In genomic region chr12:53468286-53468685, GRCh38 we compare ENCODE assay signal across 16 cellular contexts. TPM values are rescaled to one million over a fixed set of nuclear protein-coding genes. Genes with fewer than 3 reads are reported as not detected.
DNase-seq lines count a peak whose midpoint lies in the region; ATAC-seq, FAIRE-seq and TF ChIP-seq lines count a peak whose summit lies in the region.
"Had no signal": no experiment of that assay in that cellular context is flagged by ENCODE, and none has a peak within 500 bp of the region (broad histone marks: within the 10 kb centered on the region; RNA-seq: fewer than 3 reads in every experiment).

No MANE protein-coding gene starts in this region.

- no peak overlapping the region for H3K4me2 ChIP-seq in GM23338
- H3K4me2 ChIP-seq in MM.1S (ENCODE audit: low read depth, low read length): peak overlapping the region; percentile 61
- H3K4me2 ChIP-seq in endothelial cell of umbilical vein (ENCODE audit: insufficient read depth, low read length): no peak overlapping the region

- intact Hi-C loops in endothelial cell of umbilical vein (cut with micrococcal nuclease): loop anchor here (2.0 kb wide), 1 partner anchor 15 kb away; the partner anchor contains the start of gene PCBP2
- intact Hi-C loops in activated CD4-positive, alpha-beta T cell treated with anti-CD3 and anti-CD28 coated beads for 36 hours (cut with DNase I, micrococcal nuclease): loop anchor here in 1 of 2 experiments (2.0 kb wide), 1 partner anchor 15 kb away; the partner anchor contains the start of gene PCBP2

- no peak overlapping the region for H3K27ac Mint-ChIP-seq in GM23338
- H3K27ac Mint-ChIP-seq in activated CD4-positive, alpha-beta T cell treated with anti-CD3 and anti-CD28 coated beads for 36 hours: no peak overlapping the region
- H3K27ac Mint-ChIP-seq: B cell had no signal

- H3K9me3 ChIP-seq in MM.1S (replicated peaks; ENCODE audit: insufficient read depth, low read length) (no peaks in the 10 kb centered on the region), endothelial cell of umbilical vein (replicated peaks; ENCODE audit: control insufficient read depth, insufficient read depth, low read length) (no peaks in the 10 kb centered on the region)
- H3K9me3 ChIP-seq: thyroid gland had no signal

- H3K27me3 Mint-ChIP-seq in GM23338 (ENCODE audit: insufficient read depth, low read depth, poor library complexity): no peaks in the 10 kb centered on the region
- no peaks in the 10 kb centered on the region for H3K27me3 Mint-ChIP-seq in activated CD4-positive, alpha-beta T cell treated with anti-CD3 and anti-CD28 coated beads for 36 hours
- H3K27me3 Mint-ChIP-seq: B cell had no signal

- TF ChIP-seq CTCF in GM23338 (conservative IDR thresholded peaks at IDR 0.05; ENCODE audit: low read depth in 2 of 2): no peak
- no peak for TF ChIP-seq CTCF in MM.1S (IDR thresholded peaks at IDR 0.05; ENCODE audit: low read length)
- TF ChIP-seq CTCF in endothelial cell of umbilical vein (IDR thresholded peaks at IDR 0.05; ENCODE audit: extremely low read depth in 1 of 2, insufficient read depth in 1 of 2, low read depth in 1 of 2, low read length in 2 of 2): no peak

- H3K27ac ChIP-seq in GM23338 (ENCODE audit: low read depth): peak overlapping the region; percentile 33; the same call in 1 of the 2 replicates
- peak overlapping the region; percentile 94 for H3K27ac ChIP-seq in MM.1S (ENCODE audit: low read length)
- H3K27ac ChIP-seq in endothelial cell of umbilical vein (ENCODE audit: insufficient read depth, low read depth, low read length): no peak overlapping the region
- H3K27ac ChIP-seq: cardiac muscle cell, thyroid gland had no signal

- DNase-seq in GM23338 (ENCODE audit: low spot score) (no peak), MM.1S (peak; percentile 18), endothelial cell of umbilical vein (ENCODE audit: low read depth, low spot score) (no peak), DMS 273 treated with DMSO at 0.1 percent for 48 hours (lab: John Stamatoyannopoulos, UW) (no peak)
- no peak for DNase-seq in activated CD4-positive, alpha-beta T cell treated with anti-CD3 and anti-CD28 coated beads for 36 hours
- DNase-seq: activated CD4-positive, alpha-beta T cell treated with anti-CD3 and anti-CD28 coated beads, Interleukin-2, amount 50 U/mL, for 4 hours; Calu3; dorsolateral prefrontal cortex; Kasumi-1; NCI-H1092 treated with DMSO at 0.1 percent for 48 hours; NCI-H2081 treated with DMSO at 0.1 percent for 48 hours; SW 1271; thyroid gland had no signal

- H3K36me3 ChIP-seq in GM23338 (ENCODE audit: insufficient read depth): peaks cover 92% of the 10 kb centered on the region
- H3K36me3 ChIP-seq in MM.1S (replicated peaks; ENCODE audit: insufficient read depth, low read length): peaks cover 9% of the 10 kb centered on the region
- peaks cover 77 to 80% of the 10 kb centered on the region in 2 experiments for H3K36me3 ChIP-seq in endothelial cell of umbilical vein (ENCODE audit: control insufficient read depth in 2 of 2, extremely low read depth in 1 of 2, insufficient read depth in 2 of 2, low read length in 2 of 2)

- TF ChIP-seq POLR2A in endothelial cell of umbilical vein (IDR thresholded peaks at IDR 0.05; ENCODE audit: low read depth, low read length): no peak

- H3K79me2 ChIP-seq in GM23338 (replicated peaks; ENCODE audit: insufficient read depth) (peaks cover 77% of the 10 kb centered on the region), MM.1S (ENCODE audit: low read length) (peaks cover 90% of the 10 kb centered on the region), endothelial cell of umbilical vein (ENCODE audit: control insufficient read depth, insufficient read depth, low read length) (peaks cover 74% of the 10 kb centered on the region)

- no peaks in the 10 kb centered on the region for H3K9me3 Mint-ChIP-seq in GM23338
- H3K9me3 Mint-ChIP-seq in activated CD4-positive, alpha-beta T cell treated with anti-CD3 and anti-CD28 coated beads for 36 hours (ENCODE audit: low read depth): no peaks in the 10 kb centered on the region

- POLR2A ChIA-PET in endothelial cell of umbilical vein (lab: Charles Lee): no interaction called here
- POLR2A ChIA-PET in activated CD4-positive, alpha-beta T cell treated with anti-CD3 and anti-CD28 coated beads for 36 hours (lab: Charles Lee): interaction anchor here (0.6 to 1.1 kb wide), 6 partner anchors 8 to 443 kb away, joined by 3 to 6 read pairs (median 4); partner anchors contain the start of gene NPFF

- H3K9me2 ChIP-seq in GM23338 (ENCODE audit: insufficient read depth) (no peaks in the 10 kb centered on the region), MM.1S (replicated peaks; ENCODE audit: insufficient read depth, low read length) (no peaks in the 10 kb centered on the region)

- peaks cover 12% of the 10 kb centered on the region for H3K4me1 ChIP-seq in GM23338 (ENCODE audit: insufficient read depth)
- peaks cover 88% of the 10 kb centered on the region for H3K4me1 ChIP-seq in MM.1S (ENCODE audit: low read length)
- no peaks in the 10 kb centered on the region for H3K4me1 ChIP-seq in endothelial cell of umbilical vein (ENCODE audit: control insufficient read depth, extremely low read depth, insufficient read depth, low read length)
- H3K4me1 ChIP-seq: thyroid gland had no signal

- no peak overlapping the region for H3K4me3 ChIP-seq in GM23338
- no peak overlapping the region for H3K4me3 ChIP-seq in MM.1S (ENCODE audit: low read length)
- no peak overlapping the region for H3K4me3 ChIP-seq in endothelial cell of umbilical vein (replicated peaks in 1 of 3; ENCODE audit: insufficient read depth in 1 of 3, low read depth in 1 of 3, low read length in 3 of 3)
- H3K4me3 ChIP-seq: cardiac muscle cell, dorsolateral prefrontal cortex, thyroid gland had no signal

- ATAC-seq in GM23338: no peak
- no peak for ATAC-seq in activated CD4-positive, alpha-beta T cell treated with anti-CD3 and anti-CD28 coated beads for 36 hours
- ATAC-seq: esophagus mucosa had no signal

- BruUV-seq in endothelial cell of umbilical vein (replicated peaks; lab: Mats Ljungman, UMichigan): no TSS peak

- H3K9ac ChIP-seq in MM.1S (ENCODE audit: low read length) (peak overlapping the region; percentile 58; the same call in 1 of the 2 replicates), endothelial cell of umbilical vein (replicated peaks; ENCODE audit: extremely low read depth, insufficient read depth, low read length) (no peak overlapping the region)

- dilution Hi-C loops in endothelial cell of umbilical vein (cut with MboI; ENCODE audit: extremely low pct_ligation_motif_present, low sequenced_read_pairs): no loop called here

- H4K20me1 ChIP-seq in GM23338 (replicated peaks; ENCODE audit: insufficient read depth) (peaks cover 74% of the 10 kb centered on the region), MM.1S (ENCODE audit: insufficient read depth, low read length) (no peaks in the 10 kb centered on the region), endothelial cell of umbilical vein (replicated peaks; ENCODE audit: control insufficient read depth, extremely low read depth, insufficient read depth, low read length) (peaks cover 18% of the 10 kb centered on the region)

- H3K27me3 ChIP-seq in GM23338 (ENCODE audit: insufficient read depth) (no peaks in the 10 kb centered on the region), MM.1S (replicated peaks; ENCODE audit: insufficient read depth, low read length) (no peaks in the 10 kb centered on the region), endothelial cell of umbilical vein (ENCODE audit: control insufficient read depth in 2 of 2, insufficient read depth in 2 of 2, low read length in 2 of 2) (no peaks in the 10 kb centered on the region)
- H3K27me3 ChIP-seq: cardiac muscle cell, dorsolateral prefrontal cortex, thyroid gland had no signal

- H3F3A ChIP-seq in GM23338 (replicated peaks; ENCODE audit: low read depth) (peaks cover 53% of the 10 kb centered on the region), MM.1S (ENCODE audit: insufficient read depth, low read length) (peaks cover 92% of the 10 kb centered on the region)

- CTCF ChIA-PET in endothelial cell of umbilical vein (lab: Charles Lee): interaction anchor here (0.9 to 1.8 kb wide), 2 partner anchors 8 to 14 kb away, joined by 4 to 5 read pairs; no protein-coding TSS in a partner anchor
- CTCF ChIA-PET in activated CD4-positive, alpha-beta T cell treated with anti-CD3 and anti-CD28 coated beads for 36 hours (lab: Charles Lee): interaction anchor here (0.6 to 1.0 kb wide), 3 partner anchors 8 to 113 kb away, joined by 3 to 4 read pairs (median 3); no protein-coding TSS in a partner anchor

- H3K36me3 Mint-ChIP-seq in GM23338 (ENCODE audit: low read depth): peaks cover 100% of the 10 kb centered on the region
- peaks cover 79% of the 10 kb centered on the region for H3K36me3 Mint-ChIP-seq in activated CD4-positive, alpha-beta T cell treated with anti-CD3 and anti-CD28 coated beads for 36 hours (ENCODE audit: low read depth)

- H2AFZ ChIP-seq in GM23338 (no peak overlapping the region), MM.1S (ENCODE audit: low read length) (no peak overlapping the region), endothelial cell of umbilical vein (ENCODE audit: low read depth, low read length) (no peak overlapping the region)

- no peak for FAIRE-seq in endothelial cell of umbilical vein (lab: Jason Lieb, UNC)

- H3K9me1 ChIP-seq in endothelial cell of umbilical vein (replicated peaks; ENCODE audit: control insufficient read depth, extremely low read depth, insufficient read depth, low read length): no peaks in the 10 kb centered on the region

- no peak overlapping the region for H3K4me3 Mint-ChIP-seq in GM23338
- H3K4me3 Mint-ChIP-seq in activated CD4-positive, alpha-beta T cell treated with anti-CD3 and anti-CD28 coated beads for 36 hours: no peak overlapping the region
- H3K4me3 Mint-ChIP-seq: B cell had no signal

- H3K4me1 Mint-ChIP-seq in GM23338: peaks cover 28% of the 10 kb centered on the region
- H3K4me1 Mint-ChIP-seq in activated CD4-positive, alpha-beta T cell treated with anti-CD3 and anti-CD28 coated beads for 36 hours: peaks cover 34% of the 10 kb centered on the region

RNA-seq across cellular contexts. Expression of gene PCBP2, which starts 16.4 kb away (rescaled TPM):
- 676 and 713 TPM in 2 replicates for total RNA-seq in GM23338 (2014; rRNA removed; shearing (Covaris generic))
- polyA plus RNA-seq in GM23338 (2016; fragmentation: Nextera tagmentation; extraction: Ambion mirVana) (397 and 473 TPM in 2 replicates), endothelial cell of umbilical vein (431 and 526 TPM in 2 replicates)
- 948 and 995 TPM in 2 replicates for total RNA-seq in endothelial cell of umbilical vein
- polyA plus RNA-seq in endothelial cell of umbilical vein (2011; cell fraction: cytosol; rRNA removed): 597 and 613 TPM in 2 replicates
- polyA plus RNA-seq in endothelial cell of umbilical vein (2011; cell fraction: nucleus; rRNA removed): 798 and 963 TPM in 2 replicates
- polyA plus RNA-seq in endothelial cell of umbilical vein (2012): 733 and 847 TPM in 2 replicates
- 909 and 921 TPM in 2 replicates for polyA minus RNA-seq in endothelial cell of umbilical vein
- polyA minus RNA-seq in endothelial cell of umbilical vein (2011; cell fraction: cytosol; rRNA and poly(A)+ RNA removed): 650 TPM
- 462 and 551 TPM in 2 replicates for polyA minus RNA-seq in endothelial cell of umbilical vein (2011; cell fraction: nucleus; rRNA and poly(A)+ RNA removed)
- total RNA-seq in activated CD4-positive, alpha-beta T cell treated with anti-CD3 and anti-CD28 coated beads for 36 hours: 100 to 1,000 TPM; 881 to 999 TPM

RNA-seq across cellular contexts. Expression of gene PRR13, which starts 26.8 kb away (rescaled TPM):
- total RNA-seq in GM23338 (2014; rRNA removed; shearing (Covaris generic)): 70.5 and 120 TPM in 2 replicates
- polyA plus RNA-seq in GM23338 (2016; fragmentation: Nextera tagmentation; extraction: Ambion mirVana) (302 and 303 TPM in 2 replicates), endothelial cell of umbilical vein (60.6 and 68.9 TPM in 2 replicates)
- total RNA-seq in endothelial cell of umbilical vein: 123 and 139 TPM in 2 replicates
- 90.8 and 105 TPM in 2 replicates for polyA plus RNA-seq in endothelial cell of umbilical vein (2011; cell fraction: cytosol; rRNA removed)
- polyA plus RNA-seq in endothelial cell of umbilical vein (2011; cell fraction: nucleus; rRNA removed): 35.4 and 40.8 TPM in 2 replicates
- 258 and 297 TPM in 2 replicates for polyA plus RNA-seq in endothelial cell of umbilical vein (2012)
- polyA minus RNA-seq in endothelial cell of umbilical vein: 52.6 and 64.2 TPM in 2 replicates
- 55.0 TPM for polyA minus RNA-seq in endothelial cell of umbilical vein (2011; cell fraction: cytosol; rRNA and poly(A)+ RNA removed)
- 15.9 and 22.5 TPM in 2 replicates for polyA minus RNA-seq in endothelial cell of umbilical vein (2011; cell fraction: nucleus; rRNA and poly(A)+ RNA removed)
- total RNA-seq in activated CD4-positive, alpha-beta T cell treated with anti-CD3 and anti-CD28 coated beads for 36 hours: 100 to 1,000 TPM; 250 to 266 TPM

RNA-seq across cellular contexts. Expression of gene MAP3K12, which starts 31.0 kb away (rescaled TPM):
- total RNA-seq in GM23338 (2014; rRNA removed; shearing (Covaris generic)): 15.6 and 17.9 TPM in 2 replicates
- 6.6 and 7.9 TPM in 2 replicates for polyA plus RNA-seq in GM23338 (2016; fragmentation: Nextera tagmentation; extraction: Ambion mirVana)
- total RNA-seq in endothelial cell of umbilical vein: 29.3 and 33.3 TPM in 2 replicates
- polyA plus RNA-seq in endothelial cell of umbilical vein: 66.2 and 69.2 TPM in 2 replicates
- polyA plus RNA-seq in endothelial cell of umbilical vein (2011; cell fraction: cytosol; rRNA removed): 28.2 and 33.4 TPM in 2 replicates
- 281 and 407 TPM in 2 replicates for polyA plus RNA-seq in endothelial cell of umbilical vein (2011; cell fraction: nucleus; rRNA removed)
- 35.4 and 59.5 TPM in 2 replicates for polyA plus RNA-seq in endothelial cell of umbilical vein (2012)
- 49.6 and 53.5 TPM in 2 replicates for polyA minus RNA-seq in endothelial cell of umbilical vein
- polyA minus RNA-seq in endothelial cell of umbilical vein (2011; cell fraction: cytosol; rRNA and poly(A)+ RNA removed): 1.2 TPM
- 55.7 and 57.8 TPM in 2 replicates for polyA minus RNA-seq in endothelial cell of umbilical vein (2011; cell fraction: nucleus; rRNA and poly(A)+ RNA removed)
- total RNA-seq in activated CD4-positive, alpha-beta T cell treated with anti-CD3 and anti-CD28 coated beads for 36 hours: 10 to 100 TPM; 12.6 to 13.8 TPM

RNA-seq across cellular contexts. Expression of gene TARBP2, which starts 32.8 kb away (rescaled TPM):
- total RNA-seq in GM23338 (2014; rRNA removed; shearing (Covaris generic)): 55.7 and 83.4 TPM in 2 replicates
- polyA plus RNA-seq in GM23338 (2016; fragmentation: Nextera tagmentation; extraction: Ambion mirVana) (52.1 and 57.0 TPM in 2 replicates), endothelial cell of umbilical vein (82.8 and 92.1 TPM in 2 replicates)
- total RNA-seq in endothelial cell of umbilical vein: 53.8 and 57.2 TPM in 2 replicates
- polyA plus RNA-seq in endothelial cell of umbilical vein (2011; cell fraction: cytosol; rRNA removed): 57.3 and 67.6 TPM in 2 replicates
- 223 and 226 TPM in 2 replicates for polyA plus RNA-seq in endothelial cell of umbilical vein (2011; cell fraction: nucleus; rRNA removed)
- polyA plus RNA-seq in endothelial cell of umbilical vein (2012): 35.3 and 37.5 TPM in 2 replicates
- 37.3 and 38.8 TPM in 2 replicates for polyA minus RNA-seq in endothelial cell of umbilical vein
- 27.0 TPM for polyA minus RNA-seq in endothelial cell of umbilical vein (2011; cell fraction: cytosol; rRNA and poly(A)+ RNA removed)
- 35.5 and 39.8 TPM in 2 replicates for polyA minus RNA-seq in endothelial cell of umbilical vein (2011; cell fraction: nucleus; rRNA and poly(A)+ RNA removed)
- 10 to 100 TPM; 28.3 to 30.2 TPM for total RNA-seq in activated CD4-positive, alpha-beta T cell treated with anti-CD3 and anti-CD28 coated beads for 36 hours

RNA-seq across cellular contexts. Expression of gene NPFF, which starts 39.0 kb away (rescaled TPM):
- 0.69 TPM in 1 of 2 replicates, not detected in the other for total RNA-seq in GM23338 (2014; rRNA removed; shearing (Covaris generic))
- 0.71 and 0.96 TPM in 2 replicates for polyA plus RNA-seq in GM23338 (2016; fragmentation: Nextera tagmentation; extraction: Ambion mirVana)
- not detected in 2 replicates for total RNA-seq in endothelial cell of umbilical vein
- 0.30 TPM in 1 of 2 replicates, not detected in the other for polyA plus RNA-seq in endothelial cell of umbilical vein
- polyA plus RNA-seq in endothelial cell of umbilical vein (2011; cell fraction: cytosol; rRNA removed): 0.22 and 0.23 TPM in 2 replicates
- 0.53 and 0.74 TPM in 2 replicates for polyA plus RNA-seq in endothelial cell of umbilical vein (2011; cell fraction: nucleus; rRNA removed)
- polyA plus RNA-seq in endothelial cell of umbilical vein (2012): 0.59 TPM in 1 of 2 replicates, not detected in the other
- not detected in 2 replicates for polyA minus RNA-seq in endothelial cell of umbilical vein
- not detected for polyA minus RNA-seq in endothelial cell of umbilical vein (2011; cell fraction: cytosol; rRNA and poly(A)+ RNA removed)
- polyA minus RNA-seq in endothelial cell of umbilical vein (2011; cell fraction: nucleus; rRNA and poly(A)+ RNA removed): not detected in 2 replicates
- not detected for total RNA-seq in activated CD4-positive, alpha-beta T cell treated with anti-CD3 and anti-CD28 coated beads for 36 hours
- total RNA-seq: B cell, Calu3, cardiac muscle cell, esophagus mucosa, thyroid gland had no signal
- polyA plus RNA-seq: cardiac muscle cell had no signal
